In the genomic region with DNA sequence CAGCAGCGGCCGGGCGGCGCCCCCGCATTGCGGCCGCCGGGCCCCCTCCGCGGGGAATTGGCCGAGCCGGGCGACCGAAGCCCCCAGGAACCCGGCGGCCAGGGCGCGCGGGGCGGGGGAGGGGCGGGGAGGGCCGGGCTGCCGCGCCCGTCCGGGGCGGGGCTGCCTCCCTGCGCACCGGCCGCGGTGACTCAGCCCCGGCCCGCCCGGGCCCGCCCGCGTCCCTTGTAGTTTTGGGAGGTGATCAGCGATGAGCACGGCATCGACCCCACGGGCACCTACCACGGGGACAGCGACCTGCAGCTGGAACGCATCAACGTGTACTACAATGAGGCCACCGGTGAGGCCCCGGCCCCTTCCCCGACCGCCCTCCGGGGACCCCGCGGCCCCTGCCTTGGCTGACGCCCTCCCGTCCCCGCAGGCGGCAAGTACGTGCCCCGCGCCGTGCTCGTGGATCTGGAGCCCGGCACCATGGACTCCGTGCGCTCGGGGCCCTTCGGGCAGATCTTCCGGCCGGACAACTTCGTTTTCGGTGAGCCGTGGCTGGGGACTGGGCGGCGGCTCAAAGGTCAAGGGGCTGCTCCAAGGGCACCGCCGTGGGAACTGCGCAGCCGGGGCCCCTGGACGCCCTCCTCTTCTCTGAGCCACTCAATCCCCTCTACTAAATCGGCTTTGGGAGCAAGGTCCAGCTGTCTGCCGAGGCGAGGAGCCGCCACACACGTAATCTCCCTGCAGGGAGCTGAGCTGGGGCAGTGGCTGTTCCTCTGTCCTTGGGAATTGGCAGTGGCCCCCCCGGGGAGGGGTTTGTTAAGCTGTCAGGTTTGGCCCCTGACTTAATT, we compare ENCODE assay signal across 1 cellular context.
TF ChIP-seq lines count a peak whose summit lies in the region.

No MANE protein-coding gene starts in this region.

TF ChIP-seq in HepG2, 621 proteins besides CTCF, POLR2A, EP300 and RAD21 (continued from another document and continues in another):
- TF ChIP-seq, protein P1, sequence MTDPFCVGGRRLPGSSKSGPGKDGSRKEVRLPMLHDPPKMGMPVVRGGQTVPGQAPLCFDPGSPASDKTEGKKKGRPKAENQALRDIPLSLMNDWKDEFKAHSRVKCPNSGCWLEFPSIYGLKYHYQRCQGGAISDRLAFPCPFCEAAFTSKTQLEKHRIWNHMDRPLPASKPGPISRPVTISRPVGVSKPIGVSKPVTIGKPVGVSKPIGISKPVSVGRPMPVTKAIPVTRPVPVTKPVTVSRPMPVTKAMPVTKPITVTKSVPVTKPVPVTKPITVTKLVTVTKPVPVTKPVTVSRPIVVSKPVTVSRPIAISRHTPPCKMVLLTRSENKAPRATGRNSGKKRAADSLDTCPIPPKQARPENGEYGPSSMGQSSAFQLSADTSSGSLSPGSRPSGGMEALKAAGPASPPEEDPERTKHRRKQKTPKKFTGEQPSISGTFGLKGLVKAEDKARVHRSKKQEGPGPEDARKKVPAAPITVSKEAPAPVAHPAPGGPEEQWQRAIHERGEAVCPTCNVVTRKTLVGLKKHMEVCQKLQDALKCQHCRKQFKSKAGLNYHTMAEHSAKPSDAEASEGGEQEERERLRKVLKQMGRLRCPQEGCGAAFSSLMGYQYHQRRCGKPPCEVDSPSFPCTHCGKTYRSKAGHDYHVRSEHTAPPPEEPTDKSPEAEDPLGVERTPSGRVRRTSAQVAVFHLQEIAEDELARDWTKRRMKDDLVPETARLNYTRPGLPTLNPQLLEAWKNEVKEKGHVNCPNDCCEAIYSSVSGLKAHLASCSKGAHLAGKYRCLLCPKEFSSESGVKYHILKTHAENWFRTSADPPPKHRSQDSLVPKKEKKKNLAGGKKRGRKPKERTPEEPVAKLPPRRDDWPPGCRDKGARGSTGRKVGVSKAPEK (CRISPR knock-in tag; IDR thresholded peaks at IDR 0.05; ENCODE audit: borderline replicate concordance): no peak
- TF ChIP-seq ZNF543 (CRISPR knock-in tag; IDR thresholded peaks at IDR 0.05) (0 out of 2 replicates have a peak, but pooled peaks have one; percentile 29), ARNT (IDR thresholded peaks at IDR 0.05) (no peak), MAF1 (CRISPR knock-in tag; IDR thresholded peaks at IDR 0.05; ENCODE audit: borderline replicate concordance) (no peak), ZBTB21 (CRISPR knock-in tag; IDR thresholded peaks at IDR 0.05) (no peak), SIN3B (IDR thresholded peaks at IDR 0.05; ENCODE audit: low read length) (no peak), NPAS2 (CRISPR knock-in tag; IDR thresholded peaks at IDR 0.05; ENCODE audit: borderline replicate concordance) (no peak), HIVEP1 (CRISPR knock-in tag; IDR thresholded peaks at IDR 0.05) (peak; percentile 60), TBX3 (IDR thresholded peaks at IDR 0.05; ENCODE audit: borderline replicate concordance) (no peak), GABPB1 (CRISPR knock-in tag; IDR thresholded peaks at IDR 0.05) (peak; percentile 72; the same call in 1 of the 2 replicates), ARNT2 (CRISPR knock-in tag; IDR thresholded peaks at IDR 0.05; ENCODE audit: low read depth) (0 out of 2 replicates have a peak, but pooled peaks have one; percentile 13), SRSF1 (optimal IDR thresholded peaks at IDR 0.05; ENCODE audit: low read depth, low read length) (no peak), ZNF343 (CRISPR knock-in tag; IDR thresholded peaks at IDR 0.05) (no peak), ZFP41 (CRISPR knock-in tag; IDR thresholded peaks at IDR 0.05; ENCODE audit: borderline replicate concordance) (no peak; the same call in 1 of the 2 replicates), MTF2 (CRISPR knock-in tag; IDR thresholded peaks at IDR 0.05; ENCODE audit: borderline replicate concordance) (no peak), ZNF549 (CRISPR knock-in tag; IDR thresholded peaks at IDR 0.05) (no peak), TSC22D2 (CRISPR knock-in tag; IDR thresholded peaks at IDR 0.05; ENCODE audit: borderline replicate concordance) (no peak), ZNF230 (CRISPR knock-in tag; IDR thresholded peaks at IDR 0.05) (no peak), ZNF556 (CRISPR knock-in tag; IDR thresholded peaks at IDR 0.05; ENCODE audit: borderline replicate concordance) (peak; percentile 27; the same call in 1 of the 2 replicates), JDP2 (CRISPR knock-in tag; IDR thresholded peaks at IDR 0.05; ENCODE audit: borderline replicate concordance) (no peak; the same call in 1 of the 2 replicates), PRDM10 (CRISPR knock-in tag; IDR thresholded peaks at IDR 0.05; ENCODE audit: low read depth) (no peak), MTERF4 (CRISPR knock-in tag; IDR thresholded peaks at IDR 0.05) (no peak), MIER3 (CRISPR knock-in tag; IDR thresholded peaks at IDR 0.05; ENCODE audit: borderline replicate concordance) (0 out of 2 replicates have a peak, but pooled peaks have one; percentile 19), ZNF550 (CRISPR knock-in tag; IDR thresholded peaks at IDR 0.05; ENCODE audit: borderline replicate concordance) (no peak), DNMT1 (CRISPR knock-in tag; IDR thresholded peaks at IDR 0.05) (no peak), ZNF484 (CRISPR knock-in tag; IDR thresholded peaks at IDR 0.05; ENCODE audit: borderline replicate concordance, low read depth) (no peak), SMARCE1 (IDR thresholded peaks at IDR 0.05; ENCODE audit: borderline replicate concordance) (no peak), ZNF441 (CRISPR knock-in tag; IDR thresholded peaks at IDR 0.05; ENCODE audit: borderline replicate concordance) (peak; percentile 29; the same call in 1 of the 2 replicates), ZFP36 (IDR thresholded peaks at IDR 0.05; ENCODE audit: borderline replicate concordance, low read depth, low read length, partially characterized antibody) (no peak), ZNF547 (CRISPR knock-in tag; IDR thresholded peaks at IDR 0.05) (0 out of 2 replicates have a peak, but pooled peaks have one; percentile 49)
- TF ChIP-seq, protein P2, sequence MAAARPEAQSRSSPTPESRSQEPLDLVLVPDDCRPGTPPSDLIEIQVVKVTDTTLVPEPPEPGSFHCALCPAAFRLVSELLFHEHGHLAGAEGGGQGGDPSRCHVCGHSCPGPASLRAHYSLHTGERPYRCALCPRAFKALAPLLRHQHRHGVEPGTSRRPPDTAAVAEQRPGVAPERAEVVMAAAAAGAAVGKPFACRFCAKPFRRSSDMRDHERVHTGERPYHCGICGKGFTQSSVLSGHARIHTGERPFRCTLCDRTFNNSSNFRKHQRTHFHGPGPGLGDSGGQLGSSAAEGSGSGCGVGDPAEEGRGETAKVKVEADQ (CRISPR knock-in tag; IDR thresholded peaks at IDR 0.05; ENCODE audit: borderline replicate concordance): peak; percentile 34; the same call in 1 of the 2 replicates
- TF ChIP-seq, protein P3, sequence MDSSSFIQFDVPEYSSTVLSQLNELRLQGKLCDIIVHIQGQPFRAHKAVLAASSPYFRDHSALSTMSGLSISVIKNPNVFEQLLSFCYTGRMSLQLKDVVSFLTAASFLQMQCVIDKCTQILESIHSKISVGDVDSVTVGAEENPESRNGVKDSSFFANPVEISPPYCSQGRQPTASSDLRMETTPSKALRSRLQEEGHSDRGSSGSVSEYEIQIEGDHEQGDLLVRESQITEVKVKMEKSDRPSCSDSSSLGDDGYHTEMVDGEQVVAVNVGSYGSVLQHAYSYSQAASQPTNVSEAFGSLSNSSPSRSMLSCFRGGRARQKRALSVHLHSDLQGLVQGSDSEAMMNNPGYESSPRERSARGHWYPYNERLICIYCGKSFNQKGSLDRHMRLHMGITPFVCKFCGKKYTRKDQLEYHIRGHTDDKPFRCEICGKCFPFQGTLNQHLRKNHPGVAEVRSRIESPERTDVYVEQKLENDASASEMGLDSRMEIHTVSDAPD (CRISPR knock-in tag; IDR thresholded peaks at IDR 0.05): 0 out of 2 replicates have a peak, but pooled peaks have one; percentile 60
- TF ChIP-seq, protein P4, sequence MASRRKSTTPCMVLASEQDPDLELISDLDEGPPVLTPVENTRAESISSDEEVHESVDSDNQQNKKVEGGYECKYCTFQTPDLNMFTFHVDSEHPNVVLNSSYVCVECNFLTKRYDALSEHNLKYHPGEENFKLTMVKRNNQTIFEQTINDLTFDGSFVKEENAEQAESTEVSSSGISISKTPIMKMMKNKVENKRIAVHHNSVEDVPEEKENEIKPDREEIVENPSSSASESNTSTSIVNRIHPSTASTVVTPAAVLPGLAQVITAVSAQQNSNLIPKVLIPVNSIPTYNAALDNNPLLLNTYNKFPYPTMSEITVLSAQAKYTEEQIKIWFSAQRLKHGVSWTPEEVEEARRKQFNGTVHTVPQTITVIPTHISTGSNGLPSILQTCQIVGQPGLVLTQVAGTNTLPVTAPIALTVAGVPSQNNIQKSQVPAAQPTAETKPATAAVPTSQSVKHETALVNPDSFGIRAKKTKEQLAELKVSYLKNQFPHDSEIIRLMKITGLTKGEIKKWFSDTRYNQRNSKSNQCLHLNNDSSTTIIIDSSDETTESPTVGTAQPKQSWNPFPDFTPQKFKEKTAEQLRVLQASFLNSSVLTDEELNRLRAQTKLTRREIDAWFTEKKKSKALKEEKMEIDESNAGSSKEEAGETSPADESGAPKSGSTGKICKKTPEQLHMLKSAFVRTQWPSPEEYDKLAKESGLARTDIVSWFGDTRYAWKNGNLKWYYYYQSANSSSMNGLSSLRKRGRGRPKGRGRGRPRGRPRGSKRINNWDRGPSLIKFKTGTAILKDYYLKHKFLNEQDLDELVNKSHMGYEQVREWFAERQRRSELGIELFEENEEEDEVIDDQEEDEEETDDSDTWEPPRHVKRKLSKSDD (CRISPR knock-in tag; IDR thresholded peaks at IDR 0.05; ENCODE audit: low read depth): 0 out of 2 replicates have a peak, but pooled peaks have one; percentile 19
- TF ChIP-seq, protein P5, sequence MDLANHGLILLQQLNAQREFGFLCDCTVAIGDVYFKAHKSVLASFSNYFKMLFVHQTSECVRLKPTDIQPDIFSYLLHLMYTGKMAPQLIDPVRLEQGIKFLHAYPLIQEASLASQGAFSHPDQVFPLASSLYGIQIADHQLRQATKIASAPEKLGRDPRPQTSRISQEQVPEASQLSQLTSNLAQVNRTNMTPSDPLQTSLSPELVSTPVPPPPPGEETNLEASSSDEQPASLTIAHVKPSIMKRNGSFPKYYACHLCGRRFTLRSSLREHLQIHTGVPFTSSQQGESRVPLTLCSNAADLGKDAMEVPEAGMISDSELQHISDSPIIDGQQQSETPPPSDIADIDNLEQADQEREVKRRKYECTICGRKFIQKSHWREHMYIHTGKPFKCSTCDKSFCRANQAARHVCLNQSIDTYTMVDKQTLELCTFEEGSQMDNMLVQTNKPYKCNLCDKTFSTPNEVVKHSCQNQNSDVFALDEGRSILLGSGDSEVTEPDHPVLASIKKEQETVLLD (CRISPR knock-in tag; IDR thresholded peaks at IDR 0.05; ENCODE audit: low read depth): no peak; the same call in 1 of the 2 replicates
- TF ChIP-seq, protein P6, sequence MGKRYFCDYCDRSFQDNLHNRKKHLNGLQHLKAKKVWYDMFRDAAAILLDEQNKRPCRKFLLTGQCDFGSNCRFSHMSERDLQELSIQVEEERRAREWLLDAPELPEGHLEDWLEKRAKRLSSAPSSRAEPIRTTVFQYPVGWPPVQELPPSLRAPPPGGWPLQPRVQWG (CRISPR knock-in tag; IDR thresholded peaks at IDR 0.05; ENCODE audit: borderline replicate concordance, low read depth): no peak
- TF ChIP-seq, protein P7, sequence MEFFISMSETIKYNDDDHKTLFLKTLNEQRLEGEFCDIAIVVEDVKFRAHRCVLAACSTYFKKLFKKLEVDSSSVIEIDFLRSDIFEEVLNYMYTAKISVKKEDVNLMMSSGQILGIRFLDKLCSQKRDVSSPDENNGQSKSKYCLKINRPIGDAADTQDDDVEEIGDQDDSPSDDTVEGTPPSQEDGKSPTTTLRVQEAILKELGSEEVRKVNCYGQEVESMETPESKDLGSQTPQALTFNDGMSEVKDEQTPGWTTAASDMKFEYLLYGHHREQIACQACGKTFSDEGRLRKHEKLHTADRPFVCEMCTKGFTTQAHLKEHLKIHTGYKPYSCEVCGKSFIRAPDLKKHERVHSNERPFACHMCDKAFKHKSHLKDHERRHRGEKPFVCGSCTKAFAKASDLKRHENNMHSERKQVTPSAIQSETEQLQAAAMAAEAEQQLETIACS (CRISPR knock-in tag; IDR thresholded peaks at IDR 0.05): no peak
